2 cellular contexts compared by ENCODE assay signal in genomic region chr2:217784996-217785543, GRCh38.
TF ChIP-seq lines count a peak whose summit lies in the region.

No MANE protein-coding gene starts in this region.

TF ChIP-seq in SK-N-SH, 30 proteins besides CTCF, POLR2A, EP300 and RAD21 (continued from another document):
- TF ChIP-seq, protein P1, sequence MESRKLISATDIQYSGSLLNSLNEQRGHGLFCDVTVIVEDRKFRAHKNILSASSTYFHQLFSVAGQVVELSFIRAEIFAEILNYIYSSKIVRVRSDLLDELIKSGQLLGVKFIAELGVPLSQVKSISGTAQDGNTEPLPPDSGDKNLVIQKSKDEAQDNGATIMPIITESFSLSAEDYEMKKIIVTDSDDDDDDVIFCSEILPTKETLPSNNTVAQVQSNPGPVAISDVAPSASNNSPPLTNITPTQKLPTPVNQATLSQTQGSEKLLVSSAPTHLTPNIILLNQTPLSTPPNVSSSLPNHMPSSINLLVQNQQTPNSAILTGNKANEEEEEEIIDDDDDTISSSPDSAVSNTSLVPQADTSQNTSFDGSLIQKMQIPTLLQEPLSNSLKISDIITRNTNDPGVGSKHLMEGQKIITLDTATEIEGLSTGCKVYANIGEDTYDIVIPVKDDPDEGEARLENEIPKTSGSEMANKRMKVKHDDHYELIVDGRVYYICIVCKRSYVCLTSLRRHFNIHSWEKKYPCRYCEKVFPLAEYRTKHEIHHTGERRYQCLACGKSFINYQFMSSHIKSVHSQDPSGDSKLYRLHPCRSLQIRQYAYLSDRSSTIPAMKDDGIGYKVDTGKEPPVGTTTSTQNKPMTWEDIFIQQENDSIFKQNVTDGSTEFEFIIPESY (IDR thresholded peaks at IDR 0.05; ENCODE audit: borderline replicate concordance, low read depth): no peak
- TF ChIP-seq YY1 (IDR thresholded peaks at IDR 0.05; ENCODE audit: low read depth) (no peak), MXI1 (IDR thresholded peaks at IDR 0.05; ENCODE audit: low read depth, low read length) (no peak), GABPA (IDR thresholded peaks at IDR 0.05; ENCODE audit: low read depth) (no peak), FOXM1 (IDR thresholded peaks at IDR 0.05; ENCODE audit: low read depth) (no peak), SMC3 (IDR thresholded peaks at IDR 0.05; ENCODE audit: low read depth, low read length) (no peak), TEAD4 (IDR thresholded peaks at IDR 0.05; ENCODE audit: borderline replicate concordance, insufficient read depth) (no peak), GATA2 (CRISPR knock-in tag; IDR thresholded peaks at IDR 0.05) (no peak), NRF1 (IDR thresholded peaks at IDR 0.05; ENCODE audit: low read depth, low read length) (no peak)

TF ChIP-seq in HepG2, 621 proteins besides CTCF, POLR2A, EP300 and RAD21 (continued from another document):
- TF ChIP-seq, protein P2, sequence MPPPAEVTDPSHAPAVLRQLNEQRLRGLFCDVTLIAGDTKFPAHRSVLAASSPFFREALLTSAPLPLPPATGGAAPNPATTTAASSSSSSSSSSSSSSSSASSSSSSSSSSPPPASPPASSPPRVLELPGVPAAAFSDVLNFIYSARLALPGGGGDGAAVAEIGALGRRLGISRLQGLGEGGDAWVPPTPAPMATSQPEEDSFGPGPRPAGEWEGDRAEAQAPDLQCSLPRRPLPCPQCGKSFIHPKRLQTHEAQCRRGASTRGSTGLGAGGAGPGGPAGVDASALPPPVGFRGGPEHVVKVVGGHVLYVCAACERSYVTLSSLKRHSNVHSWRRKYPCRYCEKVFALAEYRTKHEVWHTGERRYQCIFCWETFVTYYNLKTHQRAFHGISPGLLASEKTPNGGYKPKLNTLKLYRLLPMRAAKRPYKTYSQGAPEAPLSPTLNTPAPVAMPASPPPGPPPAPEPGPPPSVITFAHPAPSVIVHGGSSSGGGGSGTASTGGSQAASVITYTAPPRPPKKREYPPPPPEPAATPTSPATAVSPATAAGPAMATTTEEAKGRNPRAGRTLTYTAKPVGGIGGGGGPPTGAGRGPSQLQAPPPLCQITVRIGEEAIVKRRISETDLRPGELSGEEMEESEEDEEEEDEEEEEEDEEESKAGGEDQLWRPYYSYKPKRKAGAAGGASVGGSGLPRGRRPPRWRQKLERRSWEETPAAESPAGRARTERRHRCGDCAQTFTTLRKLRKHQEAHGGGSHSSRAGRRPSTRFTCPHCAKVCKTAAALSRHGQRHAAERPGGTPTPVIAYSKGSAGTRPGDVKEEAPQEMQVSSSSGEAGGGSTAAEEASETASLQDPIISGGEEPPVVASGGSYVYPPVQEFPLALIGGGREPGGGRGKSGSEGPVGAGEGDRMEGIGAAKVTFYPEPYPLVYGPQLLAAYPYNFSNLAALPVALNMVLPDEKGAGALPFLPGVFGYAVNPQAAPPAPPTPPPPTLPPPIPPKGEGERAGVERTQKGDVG (CRISPR knock-in tag; IDR thresholded peaks at IDR 0.05; ENCODE audit: borderline replicate concordance): no peak
- no peak for TF ChIP-seq ZNF674 (CRISPR knock-in tag; IDR thresholded peaks at IDR 0.05; ENCODE audit: low read depth)
- no peak for TF ChIP-seq ZSCAN22 (CRISPR knock-in tag; IDR thresholded peaks at IDR 0.05)
- TF ChIP-seq HNF4G (IDR thresholded peaks at IDR 0.05; ENCODE audit: borderline replicate concordance, low read depth, low read length): no peak
- TF ChIP-seq HNF4G (CRISPR knock-in tag; IDR thresholded peaks at IDR 0.05; ENCODE audit: borderline replicate concordance, low read depth): no peak
- TF ChIP-seq ZNF605 (CRISPR knock-in tag; IDR thresholded peaks at IDR 0.05): peak; percentile 36; the same call in 1 of the 2 replicates
- TF ChIP-seq, protein P3, sequence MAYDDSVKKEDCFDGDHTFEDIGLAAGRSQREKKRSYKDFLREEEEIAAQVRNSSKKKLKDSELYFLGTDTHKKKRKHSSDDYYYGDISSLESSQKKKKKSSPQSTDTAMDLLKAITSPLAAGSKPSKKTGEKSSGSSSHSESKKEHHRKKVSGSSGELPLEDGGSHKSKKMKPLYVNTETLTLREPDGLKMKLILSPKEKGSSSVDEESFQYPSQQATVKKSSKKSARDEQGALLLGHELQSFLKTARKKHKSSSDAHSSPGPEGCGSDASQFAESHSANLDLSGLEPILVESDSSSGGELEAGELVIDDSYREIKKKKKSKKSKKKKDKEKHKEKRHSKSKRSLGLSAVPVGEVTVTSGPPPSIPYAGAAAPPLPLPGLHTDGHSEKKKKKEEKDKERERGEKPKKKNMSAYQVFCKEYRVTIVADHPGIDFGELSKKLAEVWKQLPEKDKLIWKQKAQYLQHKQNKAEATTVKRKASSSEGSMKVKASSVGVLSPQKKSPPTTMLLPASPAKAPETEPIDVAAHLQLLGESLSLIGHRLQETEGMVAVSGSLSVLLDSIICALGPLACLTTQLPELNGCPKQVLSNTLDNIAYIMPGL (CRISPR knock-in tag; IDR thresholded peaks at IDR 0.05; ENCODE audit: borderline replicate concordance in 1 of 2, low read depth in 1 of 2): no peak
- no peak for TF ChIP-seq GTF2F1 (IDR thresholded peaks at IDR 0.05; ENCODE audit: low read length)
- no peak for TF ChIP-seq MAFF (IDR thresholded peaks at IDR 0.05; ENCODE audit: low read depth, low read length)
- TF ChIP-seq ZNF234 (CRISPR knock-in tag; conservative IDR thresholded peaks at IDR 0.05): no peak
- TF ChIP-seq ATRX (CRISPR knock-in tag; IDR thresholded peaks at IDR 0.05; ENCODE audit: borderline replicate concordance): no peak
- no peak for TF ChIP-seq FOXC1 (CRISPR knock-in tag; IDR thresholded peaks at IDR 0.05; ENCODE audit: borderline replicate concordance)
- TF ChIP-seq, protein P4, sequence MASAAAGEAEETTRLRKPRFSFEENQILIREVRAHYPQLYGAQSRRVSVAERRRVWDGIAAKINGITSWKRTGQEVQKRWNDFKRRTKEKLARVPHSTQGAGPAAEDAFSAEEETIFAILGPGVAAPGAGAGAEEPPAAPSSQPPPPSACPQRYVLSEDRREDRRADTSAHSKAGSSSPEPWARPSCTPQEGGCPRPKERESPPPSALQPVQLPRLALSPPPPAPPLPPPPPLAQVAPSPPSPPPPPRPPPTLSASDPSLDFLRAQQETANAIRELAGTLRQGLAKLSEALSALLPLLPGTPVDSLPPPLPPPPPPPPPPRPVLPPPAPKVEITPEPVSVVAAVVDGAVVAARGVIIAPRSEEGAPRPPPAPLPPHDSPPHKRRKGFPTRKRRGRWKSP (CRISPR knock-in tag; IDR thresholded peaks at IDR 0.05): no peak
- peak; percentile 63; the same call in 1 of the 2 replicates for TF ChIP-seq ZNF501 (CRISPR knock-in tag; IDR thresholded peaks at IDR 0.05)
- TF ChIP-seq ZFP82 (CRISPR knock-in tag; IDR thresholded peaks at IDR 0.05; ENCODE audit: borderline replicate concordance): no peak
- no peak for TF ChIP-seq LCORL (IDR thresholded peaks at IDR 0.05)
- TF ChIP-seq LCORL (CRISPR knock-in tag; IDR thresholded peaks at IDR 0.05): no peak
- no peak for TF ChIP-seq FOSL1 (CRISPR knock-in tag; IDR thresholded peaks at IDR 0.05; ENCODE audit: borderline replicate concordance)
- no peak for TF ChIP-seq PCBP1 (IDR thresholded peaks at IDR 0.05; ENCODE audit: borderline replicate concordance, low read depth, low read length)
- no peak for TF ChIP-seq ZNF577 (CRISPR knock-in tag; IDR thresholded peaks at IDR 0.05; ENCODE audit: borderline replicate concordance, low read depth)
- TF ChIP-seq, protein P5, sequence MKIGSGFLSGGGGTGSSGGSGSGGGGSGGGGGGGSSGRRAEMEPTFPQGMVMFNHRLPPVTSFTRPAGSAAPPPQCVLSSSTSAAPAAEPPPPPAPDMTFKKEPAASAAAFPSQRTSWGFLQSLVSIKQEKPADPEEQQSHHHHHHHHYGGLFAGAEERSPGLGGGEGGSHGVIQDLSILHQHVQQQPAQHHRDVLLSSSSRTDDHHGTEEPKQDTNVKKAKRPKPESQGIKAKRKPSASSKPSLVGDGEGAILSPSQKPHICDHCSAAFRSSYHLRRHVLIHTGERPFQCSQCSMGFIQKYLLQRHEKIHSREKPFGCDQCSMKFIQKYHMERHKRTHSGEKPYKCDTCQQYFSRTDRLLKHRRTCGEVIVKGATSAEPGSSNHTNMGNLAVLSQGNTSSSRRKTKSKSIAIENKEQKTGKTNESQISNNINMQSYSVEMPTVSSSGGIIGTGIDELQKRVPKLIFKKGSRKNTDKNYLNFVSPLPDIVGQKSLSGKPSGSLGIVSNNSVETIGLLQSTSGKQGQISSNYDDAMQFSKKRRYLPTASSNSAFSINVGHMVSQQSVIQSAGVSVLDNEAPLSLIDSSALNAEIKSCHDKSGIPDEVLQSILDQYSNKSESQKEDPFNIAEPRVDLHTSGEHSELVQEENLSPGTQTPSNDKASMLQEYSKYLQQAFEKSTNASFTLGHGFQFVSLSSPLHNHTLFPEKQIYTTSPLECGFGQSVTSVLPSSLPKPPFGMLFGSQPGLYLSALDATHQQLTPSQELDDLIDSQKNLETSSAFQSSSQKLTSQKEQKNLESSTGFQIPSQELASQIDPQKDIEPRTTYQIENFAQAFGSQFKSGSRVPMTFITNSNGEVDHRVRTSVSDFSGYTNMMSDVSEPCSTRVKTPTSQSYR (CRISPR knock-in tag; IDR thresholded peaks at IDR 0.05; ENCODE audit: borderline replicate concordance): no peak
- TF ChIP-seq, protein P6, sequence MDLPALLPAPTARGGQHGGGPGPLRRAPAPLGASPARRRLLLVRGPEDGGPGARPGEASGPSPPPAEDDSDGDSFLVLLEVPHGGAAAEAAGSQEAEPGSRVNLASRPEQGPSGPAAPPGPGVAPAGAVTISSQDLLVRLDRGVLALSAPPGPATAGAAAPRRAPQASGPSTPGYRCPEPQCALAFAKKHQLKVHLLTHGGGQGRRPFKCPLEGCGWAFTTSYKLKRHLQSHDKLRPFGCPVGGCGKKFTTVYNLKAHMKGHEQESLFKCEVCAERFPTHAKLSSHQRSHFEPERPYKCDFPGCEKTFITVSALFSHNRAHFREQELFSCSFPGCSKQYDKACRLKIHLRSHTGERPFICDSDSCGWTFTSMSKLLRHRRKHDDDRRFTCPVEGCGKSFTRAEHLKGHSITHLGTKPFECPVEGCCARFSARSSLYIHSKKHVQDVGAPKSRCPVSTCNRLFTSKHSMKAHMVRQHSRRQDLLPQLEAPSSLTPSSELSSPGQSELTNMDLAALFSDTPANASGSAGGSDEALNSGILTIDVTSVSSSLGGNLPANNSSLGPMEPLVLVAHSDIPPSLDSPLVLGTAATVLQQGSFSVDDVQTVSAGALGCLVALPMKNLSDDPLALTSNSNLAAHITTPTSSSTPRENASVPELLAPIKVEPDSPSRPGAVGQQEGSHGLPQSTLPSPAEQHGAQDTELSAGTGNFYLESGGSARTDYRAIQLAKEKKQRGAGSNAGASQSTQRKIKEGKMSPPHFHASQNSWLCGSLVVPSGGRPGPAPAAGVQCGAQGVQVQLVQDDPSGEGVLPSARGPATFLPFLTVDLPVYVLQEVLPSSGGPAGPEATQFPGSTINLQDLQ (CRISPR knock-in tag; IDR thresholded peaks at IDR 0.05): no peak
